In the genomic region with DNA sequence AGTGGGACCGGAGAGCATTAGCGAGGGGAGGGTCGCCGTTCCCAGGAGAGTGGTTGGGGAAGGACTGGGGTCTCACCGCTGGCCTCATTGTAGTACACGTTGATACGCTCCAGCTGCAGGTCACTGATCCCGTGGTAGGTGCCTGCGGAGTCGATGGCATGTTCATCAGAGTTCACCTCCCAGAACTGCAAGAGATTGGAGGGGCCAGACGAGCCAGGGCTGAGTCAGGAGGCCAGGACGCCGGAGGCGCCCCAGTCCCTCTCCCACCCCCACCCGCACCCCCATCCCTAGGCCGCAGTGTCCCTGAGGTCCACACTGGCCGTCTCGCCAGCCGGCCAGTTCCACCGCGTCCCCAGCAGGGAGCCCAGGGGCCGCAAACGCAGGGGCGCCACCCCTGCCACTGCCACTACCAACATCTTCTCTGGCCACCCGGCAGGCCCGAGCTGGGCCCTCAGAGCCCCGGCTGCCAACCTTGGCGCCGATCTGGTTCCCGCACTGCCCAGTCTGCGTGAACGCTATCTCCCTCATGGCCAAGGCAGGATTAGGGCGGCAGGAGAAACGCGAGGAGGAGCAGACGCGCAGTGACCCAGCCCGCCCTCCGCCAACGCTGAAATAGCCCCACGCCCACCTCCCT, we compare ENCODE assay signal across 28 cellular contexts.
"Had no signal": no experiment of that assay in that cellular context is flagged by ENCODE, and none has a peak within 500 bp of the region (broad histone marks: within the 10 kb centered on the region; RNA-seq: fewer than 3 reads in every experiment).

No MANE protein-coding gene starts in this region.

- H3K27me3 Mint-ChIP-seq: activated CD4-positive, alpha-beta memory T cell treated with anti-CD3 and anti-CD28 coated beads, Interleukin-2, amount 10 ng/mL, durations not matched to agents 7 days and 5 days; activated CD4-positive, alpha-beta T cell treated with anti-CD3 and anti-CD28 coated beads, Interleukin-2, amount 10 ng/mL, durations not matched to agents 7 days and 5 days; activated naive CD4-positive, alpha-beta T cell treated with anti-CD3 and anti-CD28 coated beads, Interleukin-2, amount 10 ng/mL, durations not matched to agents 7 days and 5 days; activated naive CD8-positive, alpha-beta T cell treated with anti-CD3 and anti-CD28 coated beads, Interleukin-2, amount 10 ng/mL, durations not matched to agents 7 days and 5 days; dendritic cell treated with granulocyte-macrophage colony-stimulating factor and Interleukin-4, amounts not matched to agents 40 ng/mL and 50 ng/mL, for 4 days had no signal

- ATAC-seq: activated naive CD4-positive, alpha-beta T cell treated with anti-CD3 and anti-CD28 coated beads, Interleukin-2, amount 50 U/mL, for 72 hours; activated T-cell treated with anti-CD3 and anti-CD28 coated beads, Interleukin-2, amount 50 U/mL, for 72 hours; esophagus mucosa; T-helper 17 cell; WTC11 had no signal

- H3K4me3 Mint-ChIP-seq: activated CD4-positive, alpha-beta memory T cell treated with anti-CD3 and anti-CD28 coated beads, Interleukin-2, amount 10 ng/mL, durations not matched to agents 7 days and 5 days; activated CD4-positive, alpha-beta T cell treated with anti-CD3 and anti-CD28 coated beads, Interleukin-2, amount 10 ng/mL, durations not matched to agents 7 days and 5 days; activated naive CD4-positive, alpha-beta T cell treated with anti-CD3 and anti-CD28 coated beads, Interleukin-2, amount 10 ng/mL, durations not matched to agents 7 days and 5 days; activated naive CD8-positive, alpha-beta T cell treated with anti-CD3 and anti-CD28 coated beads, Interleukin-2, amount 10 ng/mL, durations not matched to agents 7 days and 5 days; activated T-cell treated with anti-CD3 and anti-CD28 coated beads, Interleukin-2, amount 50 U/mL, for 24 hours; activated T-cell treated with anti-CD3 and anti-CD28 coated beads, Interleukin-2, amount 50 U/mL, for 72 hours; central memory CD8-positive, alpha-beta T cell; dendritic cell treated with granulocyte-macrophage colony-stimulating factor and Interleukin-4, amounts not matched to agents 40 ng/mL and 50 ng/mL, for 4 days; endodermal cell; T-helper 17 cell; T-helper 2 cell treated with Interferon-gamma antibody and Interleukin-4, amounts not matched to agents 5 μg/mL and 100 μg/mL, for 36 hours; WTC11 had no signal

- H3K36me3 Mint-ChIP-seq: activated naive CD4-positive, alpha-beta T cell treated with anti-CD3 and anti-CD28 coated beads, Interleukin-2, amount 10 ng/mL, durations not matched to agents 7 days and 5 days; activated naive CD4-positive, alpha-beta T cell treated with anti-CD3 and anti-CD28 coated beads, Interleukin-2, amount 50 U/mL, for 72 hours; activated naive CD8-positive, alpha-beta T cell treated with anti-CD3 and anti-CD28 coated beads, Interleukin-2, amount 10 ng/mL, durations not matched to agents 7 days and 5 days had no signal

- DNase-seq: activated CD4-positive, alpha-beta memory T cell treated with anti-CD3 and anti-CD28 coated beads, Interleukin-2, amount 10 ng/mL, durations not matched to agents 7 days and 5 days; activated CD4-positive, alpha-beta T cell treated with anti-CD3 and anti-CD28 coated beads for 1 hour; activated CD4-positive, alpha-beta T cell treated with anti-CD3 and anti-CD28 coated beads for 4 hours; activated CD4-positive, alpha-beta T cell treated with anti-CD3 and anti-CD28 coated beads, Interleukin-2, amount 10 ng/mL, durations not matched to agents 7 days and 5 days; activated CD4-positive, alpha-beta T cell treated with anti-CD3 and anti-CD28 coated beads, Interleukin-2, amount 50 U/mL, for 4 hours; activated CD8-positive, alpha-beta memory T cell treated with anti-CD3 and anti-CD28 coated beads, Interleukin-2, amount 50 U/mL, for 48 hours; activated gamma-delta T cell; activated naive CD4-positive, alpha-beta T cell; activated naive CD4-positive, alpha-beta T cell treated with anti-CD3 and anti-CD28 coated beads, Interleukin-2, amount 10 ng/mL, durations not matched to agents 7 days and 5 days; activated naive CD8-positive, alpha-beta T cell treated with anti-CD3 and anti-CD28 coated beads, Interleukin-2, amount 10 ng/mL, durations not matched to agents 7 days and 5 days; activated T-cell treated with anti-CD3 and anti-CD28 coated beads for 4 hours; activated T-cell treated with anti-CD3 and anti-CD28 coated beads, Interleukin-2, amount 50 U/mL, for 24 hours; activated T-cell treated with anti-CD3 and anti-CD28 coated beads, Interleukin-2, amount 50 U/mL, for 72 hours; brain microvascular endothelial cell; dorsolateral prefrontal cortex; effector memory CD4-positive, alpha-beta T cell; endodermal cell; foreskin fibroblast; T-helper 1 cell; T-helper 17 cell had no signal

- H3K4me3 ChIP-seq: coronary artery, dorsolateral prefrontal cortex had no signal

- H3K36me3 ChIP-seq: brain microvascular endothelial cell had no signal

- H3K27ac Mint-ChIP-seq: activated CD4-positive, alpha-beta memory T cell treated with anti-CD3 and anti-CD28 coated beads, Interleukin-2, amount 10 ng/mL, durations not matched to agents 7 days and 5 days; activated CD4-positive, alpha-beta T cell treated with anti-CD3 and anti-CD28 coated beads, Interleukin-2, amount 10 ng/mL, durations not matched to agents 7 days and 5 days; activated naive CD4-positive, alpha-beta T cell treated with anti-CD3 and anti-CD28 coated beads, Interleukin-2, amount 10 ng/mL, durations not matched to agents 7 days and 5 days; activated naive CD4-positive, alpha-beta T cell treated with anti-CD3 and anti-CD28 coated beads, Interleukin-2, amount 50 U/mL, for 72 hours; activated naive CD8-positive, alpha-beta T cell treated with anti-CD3 and anti-CD28 coated beads, Interleukin-2, amount 10 ng/mL, durations not matched to agents 7 days and 5 days; activated T-cell treated with anti-CD3 and anti-CD28 coated beads, Interleukin-2, amount 50 U/mL, for 24 hours; activated T-cell treated with anti-CD3 and anti-CD28 coated beads, Interleukin-2, amount 50 U/mL, for 72 hours; dendritic cell treated with granulocyte-macrophage colony-stimulating factor and Interleukin-4, amounts not matched to agents 40 ng/mL and 50 ng/mL, for 4 days; endodermal cell; T-helper 17 cell; T-helper 2 cell treated with Interferon-gamma antibody and Interleukin-4, amounts not matched to agents 5 μg/mL and 100 μg/mL, for 36 hours; WTC11 had no signal

- H3K27ac ChIP-seq: brain microvascular endothelial cell, coronary artery, dorsolateral prefrontal cortex, VCaP had no signal

- H3K4me1 Mint-ChIP-seq: activated CD4-positive, alpha-beta memory T cell treated with anti-CD3 and anti-CD28 coated beads, Interleukin-2, amount 10 ng/mL, durations not matched to agents 7 days and 5 days; activated CD4-positive, alpha-beta T cell treated with anti-CD3 and anti-CD28 coated beads, Interleukin-2, amount 10 ng/mL, durations not matched to agents 7 days and 5 days; activated naive CD4-positive, alpha-beta T cell treated with anti-CD3 and anti-CD28 coated beads, Interleukin-2, amount 10 ng/mL, durations not matched to agents 7 days and 5 days; activated naive CD8-positive, alpha-beta T cell treated with anti-CD3 and anti-CD28 coated beads, Interleukin-2, amount 10 ng/mL, durations not matched to agents 7 days and 5 days; central memory CD8-positive, alpha-beta T cell; endodermal cell; T-helper 17 cell; WTC11 had no signal

- H3K27me3 ChIP-seq: brain microvascular endothelial cell, dorsolateral prefrontal cortex had no signal

- H3K9me3 Mint-ChIP-seq: activated CD4-positive, alpha-beta memory T cell treated with anti-CD3 and anti-CD28 coated beads, Interleukin-2, amount 10 ng/mL, durations not matched to agents 7 days and 5 days; activated CD4-positive, alpha-beta T cell treated with anti-CD3 and anti-CD28 coated beads, Interleukin-2, amount 10 ng/mL, durations not matched to agents 7 days and 5 days; activated naive CD4-positive, alpha-beta T cell treated with anti-CD3 and anti-CD28 coated beads, Interleukin-2, amount 50 U/mL, for 72 hours; activated naive CD8-positive, alpha-beta T cell treated with anti-CD3 and anti-CD28 coated beads, Interleukin-2, amount 10 ng/mL, durations not matched to agents 7 days and 5 days; activated T-cell treated with anti-CD3 and anti-CD28 coated beads, Interleukin-2, amount 50 U/mL, for 24 hours; activated T-cell treated with anti-CD3 and anti-CD28 coated beads, Interleukin-2, amount 50 U/mL, for 72 hours; central memory CD8-positive, alpha-beta T cell; T-helper 2 cell treated with Interferon-gamma antibody and Interleukin-4, amounts not matched to agents 5 μg/mL and 100 μg/mL, for 36 hours had no signal
